In the genomic region with DNA sequence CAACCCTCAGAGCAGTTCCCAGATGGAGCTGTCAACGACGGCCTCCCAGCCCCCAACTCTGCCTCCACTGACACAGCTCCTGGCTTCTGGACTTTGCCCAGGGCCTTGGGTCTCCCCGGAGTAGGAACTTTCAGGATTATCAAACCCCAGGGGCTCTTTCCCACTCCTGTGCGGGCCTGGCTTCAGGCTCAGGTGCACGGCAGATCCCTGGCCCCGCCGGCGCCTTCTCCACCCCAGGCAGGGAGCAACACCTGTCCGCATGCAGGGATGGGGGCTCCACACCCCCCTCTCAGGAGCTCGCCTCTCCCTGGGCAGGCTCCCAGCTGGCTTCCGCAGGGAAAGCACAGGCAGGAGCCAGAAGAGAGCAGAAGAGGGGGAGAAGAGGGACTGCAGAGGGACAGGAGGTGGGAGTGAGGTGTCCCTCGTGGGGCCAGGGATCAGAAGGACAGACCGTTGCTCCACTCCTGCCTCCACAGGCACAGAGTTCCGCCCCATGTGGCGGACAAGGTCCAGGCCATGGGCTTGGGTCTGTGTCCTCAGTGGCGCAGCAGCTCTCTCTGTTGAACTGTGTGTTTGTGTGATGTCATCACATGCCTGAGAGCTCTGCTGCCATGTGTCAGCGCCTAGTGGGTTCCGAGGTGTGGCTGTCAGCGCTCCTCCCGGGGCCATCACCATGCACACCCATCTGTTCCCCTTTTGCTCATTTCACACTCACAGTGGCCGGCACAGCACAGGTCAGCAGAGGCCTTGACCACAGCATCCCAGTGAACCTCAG, we compare ENCODE assay signal across 16 cellular contexts.
DNase-seq lines count a peak whose midpoint lies in the region; ATAC-seq, FAIRE-seq and TF ChIP-seq lines count a peak whose summit lies in the region.
"Had no signal": no experiment of that assay in that cellular context is flagged by ENCODE, and none has a peak within 500 bp of the region (broad histone marks: within the 10 kb centered on the region; RNA-seq: fewer than 3 reads in every experiment).

No MANE protein-coding gene starts in this region.

- ATAC-seq in HG03196 (IDR thresholded peaks at IDR 0.05; ENCODE audit: unreplicated experiment) (no peak), GM21390 (IDR thresholded peaks at IDR 0.05; ENCODE audit: unreplicated experiment) (no peak)

- H3K27ac ChIP-seq in kidney (ENCODE audit: low read depth in 2 of 2, low read length in 2 of 2) (peak overlapping the region; percentile 48 to 78), suprapubic skin (no peak overlapping the region)
- H3K27ac ChIP-seq: ascending aorta, neural progenitor cell, SK-N-MC, skin epidermis had no signal

- intact Hi-C loops in kidney (cut with DNase I): no loop called here

- peak; percentile 2 for DNase-seq in A172 (ENCODE audit: low spot score)
- peak; percentile 15 for DNase-seq in NCI-H1105 (lab: John Stamatoyannopoulos, UW)
- peak; percentile 58 for DNase-seq in SW480 (ENCODE audit: low spot score)
- no peak for DNase-seq in kidney
- DNase-seq in suprapubic skin (ENCODE audit: low spot score in 2 of 2): no peak
- no peak for DNase-seq in frontal cortex (ENCODE audit: low spot score in 2 of 2)
- DNase-seq: activated gamma-delta T cell, Calu3, NCI-H2029 had no signal

- peaks cover 5 to 6% of the 10 kb centered on the region in 2 donors for H3K4me1 ChIP-seq in kidney (ENCODE audit: control insufficient read depth in 1 of 2, insufficient read depth in 1 of 2, low read depth in 1 of 2, low read length in 2 of 2)
- H3K4me1 ChIP-seq in suprapubic skin: no peaks in the 10 kb centered on the region
- H3K4me1 ChIP-seq: ascending aorta, neural progenitor cell had no signal

- H3K4me3 ChIP-seq in kidney (ENCODE audit: low read length in 2 of 2) (no peak overlapping the region), suprapubic skin (no peak overlapping the region)
- H3K4me3 ChIP-seq: ascending aorta, lung, neural progenitor cell, SK-N-MC, skin epidermis had no signal

- no peak for FAIRE-seq in kidney (lab: Jason Lieb, UNC)
- no peak for FAIRE-seq in frontal cortex (lab: Jason Lieb, UNC)

- peaks cover 13% of the 10 kb centered on the region for H3K27me3 ChIP-seq in suprapubic skin
- H3K27me3 ChIP-seq: ascending aorta, neural progenitor cell had no signal

- TF ChIP-seq POLR2A in suprapubic skin (IDR thresholded peaks at IDR 0.05): no peak

- no peak overlapping the region for H3K9ac ChIP-seq in kidney (ENCODE audit: low read length in 2 of 2)
- H3K9ac ChIP-seq: neural progenitor cell had no signal

- TF ChIP-seq CTCF in kidney (IDR thresholded peaks at IDR 0.05; ENCODE audit: borderline replicate concordance, extremely low read depth, insufficient read depth) (no peak), suprapubic skin (IDR thresholded peaks at IDR 0.05) (no peak)

- peaks cover 12 to 19% of the 10 kb centered on the region in 2 donors for H3K36me3 ChIP-seq in kidney (ENCODE audit: control insufficient read depth in 1 of 2, insufficient read depth in 2 of 2, low read length in 2 of 2)
- H3K36me3 ChIP-seq in suprapubic skin: peaks cover 5% of the 10 kb centered on the region
- H3K36me3 ChIP-seq: ascending aorta, neural progenitor cell had no signal

- H3K9me3 ChIP-seq in kidney (ENCODE audit: control insufficient read depth in 1 of 2, low read length in 2 of 2) (no peaks in the 10 kb centered on the region), suprapubic skin (no peaks in the 10 kb centered on the region)
- H3K9me3 ChIP-seq: ascending aorta had no signal

- WGBS in suprapubic skin: 76% methylated on average over 13 of the region's 21 CpGs

- TF ChIP-seq EP300 in suprapubic skin (IDR thresholded peaks at IDR 0.05): no peak

Comparison
In these comparisons a context has a peak if more than half of its experiments do, and no peak if none do; other contexts are left out.
1. DNase-seq: peak in A172 (single experiment), NCI-H1105 (single experiment) and SW480 (single experiment); none in kidney (single experiment), suprapubic skin (0 of 2) and frontal cortex (0 of 2).